17 cellular contexts compared by ENCODE assay signal in the genomic region with DNA sequence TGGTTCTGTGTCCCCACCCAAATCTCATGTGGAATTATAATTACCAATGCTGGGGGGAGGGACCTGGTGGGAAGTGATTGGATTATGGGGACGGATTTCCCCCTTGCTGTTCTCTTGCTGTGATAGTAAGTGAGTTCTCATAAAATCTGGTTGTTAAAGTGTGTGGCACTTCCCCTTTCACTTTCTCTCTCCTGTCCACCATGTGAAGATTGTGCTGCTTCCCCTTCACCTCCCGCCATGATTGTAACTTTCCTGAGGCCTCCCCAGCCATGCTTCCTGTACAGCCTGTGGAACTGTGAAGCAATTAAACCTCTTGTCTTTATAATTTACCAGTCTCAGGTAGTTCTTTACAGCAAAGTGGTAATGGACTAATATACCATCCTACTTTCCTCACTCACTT.
DNase-seq lines count a peak whose midpoint lies in the region; ATAC-seq and TF ChIP-seq lines count a peak whose summit lies in the region.
"Had no signal": no experiment of that assay in that cellular context is flagged by ENCODE, and none has a peak within 500 bp of the region (broad histone marks: within the 10 kb centered on the region; RNA-seq: fewer than 3 reads in every experiment).

No MANE protein-coding gene starts in this region.

- no peaks in the 10 kb centered on the region for H3K4me1 Mint-ChIP-seq in activated T-cell treated with anti-CD3 and anti-CD28 coated beads, Interleukin-2, amount 50 U/mL, for 4 hours (ENCODE audit: low read depth)
- H3K4me1 Mint-ChIP-seq: brain; stimulated activated naive CD8-positive, alpha-beta T cell treated with anti-CD3 and anti-CD28 coated beads, Interleukin-15, amount 100 ng/mL, for 72 hours had no signal

- H3K27me3 Mint-ChIP-seq in activated T-cell treated with anti-CD3 and anti-CD28 coated beads, Interleukin-2, amount 50 U/mL, for 4 hours (ENCODE audit: low read depth), result no peaks in the 10 kb centered on the region
- H3K27me3 Mint-ChIP-seq: activated CD4-positive, alpha-beta memory T cell treated with anti-CD3 and anti-CD28 coated beads, Interleukin-2, amount 10 ng/mL, durations not matched to agents 7 days and 5 days; brain; stimulated activated naive CD8-positive, alpha-beta T cell treated with anti-CD3 and anti-CD28 coated beads, Interleukin-15, amount 100 ng/mL, for 72 hours had no signal

- DNase-seq in NOMO-1 treated with dmso at 0.1 percent for 144 hours (lab: John Stamatoyannopoulos, UW; ENCODE audit: unreplicated experiment), result peak; percentile 13
- no peak for DNase-seq in NCI-H1417 treated with DMSO at 0.1 percent for 48 hours (lab: John Stamatoyannopoulos, UW)
- no peak for DNase-seq in kidney glomerular epithelial cell (lab: John Stamatoyannopoulos, UW)
- DNase-seq in Ammon's horn (ENCODE audit: low spot score), result no peak
- no peak for DNase-seq in activated T-cell treated with anti-CD3 and anti-CD28 coated beads, Interleukin-2, amount 50 U/mL, for 4 hours
- DNase-seq: activated CD4-positive, alpha-beta memory T cell treated with anti-CD3 and anti-CD28 coated beads, Interleukin-2, amount 10 ng/mL, durations not matched to agents 7 days and 5 days; activated gamma-delta T cell treated with Interleukin-2 at 50 U/mL for 16 hours; H7; Karpas-422; kidney; Peyer's patch; stimulated activated CD4-positive, alpha-beta T cell treated with anti-CD3 and anti-CD28 coated beads, Interleukin-4, amount 100 ng/mL, for 4 hours; stimulated activated naive CD8-positive, alpha-beta T cell treated with anti-CD3 and anti-CD28 coated beads, Interleukin-15, amount 100 ng/mL, for 72 hours had no signal

- no peak overlapping the region for H3K4me3 Mint-ChIP-seq in activated T-cell treated with anti-CD3 and anti-CD28 coated beads, Interleukin-2, amount 50 U/mL, for 4 hours
- H3K4me3 Mint-ChIP-seq: activated CD4-positive, alpha-beta memory T cell treated with anti-CD3 and anti-CD28 coated beads, Interleukin-2, amount 10 ng/mL, durations not matched to agents 7 days and 5 days; brain; stimulated activated naive CD8-positive, alpha-beta T cell treated with anti-CD3 and anti-CD28 coated beads, Interleukin-15, amount 100 ng/mL, for 72 hours had no signal

- peaks cover 5% of the 10 kb centered on the region for H3K9me3 Mint-ChIP-seq in activated T-cell treated with anti-CD3 and anti-CD28 coated beads, Interleukin-2, amount 50 U/mL, for 4 hours
- H3K9me3 Mint-ChIP-seq: activated CD4-positive, alpha-beta memory T cell treated with anti-CD3 and anti-CD28 coated beads, Interleukin-2, amount 10 ng/mL, durations not matched to agents 7 days and 5 days had no signal

- no peaks in the 10 kb centered on the region for H3K36me3 Mint-ChIP-seq in activated T-cell treated with anti-CD3 and anti-CD28 coated beads, Interleukin-2, amount 50 U/mL, for 4 hours (ENCODE audit: insufficient read depth)
- H3K36me3 Mint-ChIP-seq: brain had no signal

- no peak for TF ChIP-seq POLR2A in GM18505 (IDR thresholded peaks at IDR 0.05; ENCODE audit: borderline replicate concordance, extremely low read depth, insufficient read depth, insufficient read length)

- ATAC-seq in GM18505 (IDR thresholded peaks at IDR 0.05; ENCODE audit: unreplicated experiment) (peak; percentile 75), GM21526 (IDR thresholded peaks at IDR 0.05; ENCODE audit: low FRiP score, unreplicated experiment) (peak; percentile 68), HG03175 (IDR thresholded peaks at IDR 0.05; ENCODE audit: unreplicated experiment) (peak; percentile 42)
- no peak for ATAC-seq in activated T-cell treated with anti-CD3 and anti-CD28 coated beads, Interleukin-2, amount 50 U/mL, for 4 hours
- ATAC-seq: stimulated activated naive CD8-positive, alpha-beta T cell treated with anti-CD3 and anti-CD28 coated beads, Interleukin-15, amount 100 ng/mL, for 72 hours had no signal

Comparison
In these comparisons a context has a peak if more than half of its experiments do, and no peak if none do; other contexts are left out.
1. ATAC-seq: peak in GM18505 (single experiment), GM21526 (single experiment) and HG03175 (single experiment); none in activated T-cell treated with anti-CD3 and anti-CD28 coated beads, Interleukin-2, amount 50 U/mL, for 4 hours (0 of 2).